Comparison of ENCODE assay signal across 1 cellular context in the genomic region with DNA sequence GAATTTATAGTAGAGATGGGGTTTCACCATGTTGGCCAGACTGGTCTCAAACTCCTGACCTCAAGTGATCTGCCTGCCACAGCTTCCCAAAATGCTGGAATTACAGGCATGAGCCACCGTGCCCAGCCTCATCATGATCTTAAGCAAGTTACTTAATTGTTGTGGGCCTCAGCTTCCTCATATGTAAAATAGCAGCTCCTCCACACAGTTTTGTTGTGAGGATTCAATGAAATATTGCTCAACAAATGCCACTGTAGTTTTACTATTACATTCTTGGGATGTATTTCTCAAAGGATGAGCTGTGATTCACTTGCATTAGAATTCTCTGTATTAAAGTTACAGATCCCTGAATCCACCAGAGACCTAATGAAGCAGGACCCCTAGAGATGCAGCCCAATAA.
TF ChIP-seq lines count a peak whose summit lies in the region.

No MANE protein-coding gene starts in this region.

TF ChIP-seq in GM23338, 12 proteins besides CTCF, POLR2A, EP300 and RAD21 (continued from another document):
- no peak for TF ChIP-seq EZH2 (IDR thresholded peaks at IDR 0.05; ENCODE audit: low read depth, unreplicated experiment)
- TF ChIP-seq CREB1 (CRISPR knock-in tag; IDR thresholded peaks at IDR 0.05; ENCODE audit: low read depth), result no peak
- no peak for TF ChIP-seq STAT1 (IDR thresholded peaks at IDR 0.05; ENCODE audit: unreplicated experiment)
- TF ChIP-seq EZH2phosphoT487 (IDR thresholded peaks at IDR 0.05; ENCODE audit: unreplicated experiment), result no peak
- TF ChIP-seq ZNF114 (CRISPR knock-in tag; IDR thresholded peaks at IDR 0.05), result no peak
- TF ChIP-seq ZNF331 (CRISPR knock-in tag; IDR thresholded peaks at IDR 0.05; ENCODE audit: low read depth), result no peak
- TF ChIP-seq JUNB (IDR thresholded peaks at IDR 0.05; ENCODE audit: unreplicated experiment), result no peak
- no peak for TF ChIP-seq NANOG (IDR thresholded peaks at IDR 0.05; ENCODE audit: borderline replicate concordance)
- TF ChIP-seq, protein P1, sequence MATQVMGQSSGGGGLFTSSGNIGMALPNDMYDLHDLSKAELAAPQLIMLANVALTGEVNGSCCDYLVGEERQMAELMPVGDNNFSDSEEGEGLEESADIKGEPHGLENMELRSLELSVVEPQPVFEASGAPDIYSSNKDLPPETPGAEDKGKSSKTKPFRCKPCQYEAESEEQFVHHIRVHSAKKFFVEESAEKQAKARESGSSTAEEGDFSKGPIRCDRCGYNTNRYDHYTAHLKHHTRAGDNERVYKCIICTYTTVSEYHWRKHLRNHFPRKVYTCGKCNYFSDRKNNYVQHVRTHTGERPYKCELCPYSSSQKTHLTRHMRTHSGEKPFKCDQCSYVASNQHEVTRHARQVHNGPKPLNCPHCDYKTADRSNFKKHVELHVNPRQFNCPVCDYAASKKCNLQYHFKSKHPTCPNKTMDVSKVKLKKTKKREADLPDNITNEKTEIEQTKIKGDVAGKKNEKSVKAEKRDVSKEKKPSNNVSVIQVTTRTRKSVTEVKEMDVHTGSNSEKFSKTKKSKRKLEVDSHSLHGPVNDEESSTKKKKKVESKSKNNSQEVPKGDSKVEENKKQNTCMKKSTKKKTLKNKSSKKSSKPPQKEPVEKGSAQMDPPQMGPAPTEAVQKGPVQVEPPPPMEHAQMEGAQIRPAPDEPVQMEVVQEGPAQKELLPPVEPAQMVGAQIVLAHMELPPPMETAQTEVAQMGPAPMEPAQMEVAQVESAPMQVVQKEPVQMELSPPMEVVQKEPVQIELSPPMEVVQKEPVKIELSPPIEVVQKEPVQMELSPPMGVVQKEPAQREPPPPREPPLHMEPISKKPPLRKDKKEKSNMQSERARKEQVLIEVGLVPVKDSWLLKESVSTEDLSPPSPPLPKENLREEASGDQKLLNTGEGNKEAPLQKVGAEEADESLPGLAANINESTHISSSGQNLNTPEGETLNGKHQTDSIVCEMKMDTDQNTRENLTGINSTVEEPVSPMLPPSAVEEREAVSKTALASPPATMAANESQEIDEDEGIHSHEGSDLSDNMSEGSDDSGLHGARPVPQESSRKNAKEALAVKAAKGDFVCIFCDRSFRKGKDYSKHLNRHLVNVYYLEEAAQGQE (IDR thresholded peaks at IDR 0.05; ENCODE audit: unreplicated experiment), result no peak
- no peak for TF ChIP-seq POLR2AphosphoS5 (IDR thresholded peaks at IDR 0.05; ENCODE audit: low read depth)
TF ChIP-seq in GM23338: peak in this region for 0.
